Comparison of ENCODE assay signal across 7 cellular contexts in genomic region chr16:10181196-10182162, GRCh38. TPM values are rescaled to one million over a fixed set of nuclear protein-coding genes. Genes with fewer than 3 reads are reported as not detected.
DNase-seq lines count a peak whose midpoint lies in the region; ATAC-seq, FAIRE-seq and TF ChIP-seq lines count a peak whose summit lies in the region.

No MANE protein-coding gene starts in this region.

- intact Hi-C loops in kidney (cut with DNase I): no loop called here

- H3K27ac ChIP-seq in RWPE2 (ENCODE audit: poor library complexity, severe bottlenecking) (no peak overlapping the region), kidney (ENCODE audit: low read depth in 2 of 2, low read length in 2 of 2) (no peak overlapping the region)

- H3K9me3 ChIP-seq in RWPE2 (ENCODE audit: severe bottlenecking): no peaks in the 10 kb centered on the region
- no peaks in the 10 kb centered on the region for H3K9me3 ChIP-seq in kidney (ENCODE audit: control insufficient read depth in 1 of 2, low read length in 2 of 2)

- peaks cover 56% of the 10 kb centered on the region for H3K27me3 ChIP-seq in RWPE2 (ENCODE audit: insufficient read depth, poor library complexity, severe bottlenecking)

- DNase-seq in GM10266 (ENCODE audit: extremely low spot score) (peak; percentile 85), RWPE2 (ENCODE audit: low spot score) (no peak), cerebellar cortex (ENCODE audit: low spot score) (peak; percentile 80), kidney (peak; percentile 91), SHP77 treated with DMSO at 0.1 percent for 48 hours (lab: John Stamatoyannopoulos, UW) (no peak)
- peak; percentile 18 to 43 for DNase-seq in stimulated activated CD4-positive, alpha-beta T cell treated with anti-CD3 and anti-CD28 coated beads, Interleukin-12 subunit alpha, Interleukin-12 subunit beta, amount 100 ng/mL, for 24 hours (ENCODE audit: low read depth in 2 of 2)

- peak; percentile 86 for TF ChIP-seq CTCF in GM10266 (IDR thresholded peaks at IDR 0.05; ENCODE audit: control insufficient read depth, insufficient read depth, low read depth, missing control alignments)
- peak; percentile 78 for TF ChIP-seq CTCF in RWPE2 (IDR thresholded peaks at IDR 0.05; ENCODE audit: poor library complexity, severe bottlenecking)
- peak; percentile 86 for TF ChIP-seq CTCF in kidney (IDR thresholded peaks at IDR 0.05; ENCODE audit: borderline replicate concordance, extremely low read depth, insufficient read depth)

- no peaks in the 10 kb centered on the region for H3K4me1 ChIP-seq in RWPE2 (ENCODE audit: insufficient read depth, poor library complexity, severe bottlenecking)
- peaks cover 0 to 5% of the 10 kb centered on the region in 2 donors for H3K4me1 ChIP-seq in kidney (ENCODE audit: control insufficient read depth in 1 of 2, insufficient read depth in 1 of 2, low read depth in 1 of 2, low read length in 2 of 2)

- H3K4me3 ChIP-seq in RWPE2 (ENCODE audit: severe bottlenecking) (no peak overlapping the region), kidney (ENCODE audit: low read length in 2 of 2) (peak overlapping the region; percentile 13 to 47)

- H3K36me3 ChIP-seq in RWPE2 (ENCODE audit: low read depth): no peaks in the 10 kb centered on the region
- no peaks in the 10 kb centered on the region for H3K36me3 ChIP-seq in kidney (ENCODE audit: control insufficient read depth in 1 of 2, insufficient read depth in 2 of 2, low read length in 2 of 2)

- FAIRE-seq in kidney (lab: Jason Lieb, UNC): no peak

- ATAC-seq in HG02610 (IDR thresholded peaks at IDR 0.05; ENCODE audit: unreplicated experiment): peak; percentile 55
- ATAC-seq in RWPE2 (ENCODE audit: low read depth): peak; percentile 79

- H3K9ac ChIP-seq in kidney (ENCODE audit: low read length in 2 of 2): no peak overlapping the region

RNA-seq across cellular contexts. Expression of gene GRIN2A, which starts 0.7 kb away (rescaled TPM):
- total RNA-seq in kidney: 6.5 TPM
- polyA plus RNA-seq in kidney (ENCODE audit: insufficient read depth, low read depth, low replicate concordance): 0.28 TPM

Comparison
In these comparisons a context has a peak if more than half of its experiments do, and no peak if none do; other contexts are left out.
1. DNase-seq: peak in GM10266 (single experiment), cerebellar cortex (single experiment), kidney (single experiment) and stimulated activated CD4-positive, alpha-beta T cell treated with anti-CD3 and anti-CD28 coated beads, Interleukin-12 subunit alpha, Interleukin-12 subunit beta, amount 100 ng/mL, for 24 hours (2 of 2); none in RWPE2 (single experiment) and SHP77 treated with DMSO at 0.1 percent for 48 hours (single experiment).
2. Peak in every context shown above with its lines, with median percentiles within 50 percentile points of each other: CTCF ChIP-seq.